1 cellular context compared by ENCODE assay signal in the genomic region with DNA sequence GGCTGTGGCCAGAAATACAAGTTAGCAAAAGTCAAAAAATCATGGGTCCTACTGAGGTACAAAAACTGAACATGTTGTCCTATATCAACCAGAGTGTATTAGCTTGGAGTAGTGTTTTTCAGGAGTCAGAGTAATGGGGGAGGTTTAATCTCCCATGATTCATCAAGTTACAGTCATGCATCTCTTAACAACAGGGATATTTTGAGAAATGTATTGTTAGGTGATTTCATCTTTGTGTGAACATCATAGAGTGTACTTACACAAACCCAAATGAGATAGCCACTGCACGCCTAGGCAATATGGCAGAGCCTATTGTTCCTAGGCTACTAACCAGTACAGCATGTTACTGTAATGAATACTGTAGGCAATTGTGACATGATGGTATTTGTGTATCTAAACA.
TF ChIP-seq lines count a peak whose summit lies in the region.

No MANE protein-coding gene starts in this region.

TF ChIP-seq in K562, 482 proteins besides CTCF, POLR2A, EP300 and RAD21:
- 0 out of 2 replicates have a peak, but pooled peaks have one; percentile 0 for TF ChIP-seq C11orf30 (IDR thresholded peaks at IDR 0.05; ENCODE audit: low read depth)
- no peak for TF ChIP-seq GTF2A2 (tag; IDR thresholded peaks at IDR 0.05)
- no peak for TF ChIP-seq ZNF586 (CRISPR knock-in tag; conservative IDR thresholded peaks at IDR 0.05)
- TF ChIP-seq PHF21A (IDR thresholded peaks at IDR 0.05; ENCODE audit: borderline replicate concordance, low read depth), result no peak
